Comparison of ENCODE assay signal across 9 cellular contexts in genomic region chr16:75218256-75219076, GRCh38. TPM values are rescaled to one million over a fixed set of nuclear protein-coding genes. Genes with fewer than 3 reads are reported as not detected.
DNase-seq lines count a peak whose midpoint lies in the region; ATAC-seq and TF ChIP-seq lines count a peak whose summit lies in the region.
"Had no signal": no experiment of that assay in that cellular context is flagged by ENCODE, and none has a peak within 500 bp of the region (broad histone marks: within the 10 kb centered on the region; RNA-seq: fewer than 3 reads in every experiment).

Gene CTRB1, plus strand, starts transcription at chr16:75218988. Its CDS starts 20 bp downstream, at chr16:75219008.

- no peak within 1 kb of the TSS for H3K23ac ChIP-seq in neuronal stem cell (ENCODE audit: low read depth, low read length, poor library complexity)

- H3K9me3 ChIP-seq in neuronal stem cell (replicated peaks in 1 of 2; ENCODE audit: control insufficient read depth in 2 of 2, insufficient read depth in 1 of 2, low read depth in 1 of 2, low read length in 2 of 2) = no peaks in the 10 kb centered on the region

- H4K8ac ChIP-seq in neuronal stem cell (ENCODE audit: low read depth, low read length) = no peak within 1 kb of the TSS

- H3K36me3 ChIP-seq in neuronal stem cell (replicated peaks in 1 of 2; ENCODE audit: control insufficient read depth in 2 of 2, insufficient read depth in 2 of 2, low read length in 2 of 2) = no peaks in the 10 kb centered on the region

- H3K9ac ChIP-seq in neuronal stem cell (ENCODE audit: low read depth, low read length, poor library complexity) = no peak within 1 kb of the TSS

- no peak within 1 kb of the TSS for H2BK5ac ChIP-seq in neuronal stem cell (ENCODE audit: low read length)

- no peaks in the 10 kb centered on the region for H3K9me3 Mint-ChIP-seq in activated CD4-positive, alpha-beta memory T cell treated with anti-CD3 and anti-CD28 coated beads for 36 hours

- ATAC-seq in GM21825 (IDR thresholded peaks at IDR 0.05; ENCODE audit: unreplicated experiment) = peak; percentile 45

- H3K36me3 Mint-ChIP-seq in activated CD4-positive, alpha-beta memory T cell treated with anti-CD3 and anti-CD28 coated beads for 36 hours = no peaks in the 10 kb centered on the region

- no peak within 1 kb of the TSS for H2AK5ac ChIP-seq in neuronal stem cell (ENCODE audit: low read depth, low read length)

- no peak within 1 kb of the TSS for H2BK120ac ChIP-seq in neuronal stem cell (ENCODE audit: low read depth, low read length)

- H3K27ac Mint-ChIP-seq in activated CD4-positive, alpha-beta memory T cell treated with anti-CD3 and anti-CD28 coated beads for 36 hours = peak within 1 kb of the TSS; percentile 75

- H3K27ac ChIP-seq in neuronal stem cell (replicated peaks; ENCODE audit: low read length) (no peak within 1 kb of the TSS), coronary artery (no peak within 1 kb of the TSS)
- H3K27ac ChIP-seq: 22Rv1 had no signal

- H3K79me1 ChIP-seq in neuronal stem cell (ENCODE audit: low read depth, low read length) = no peaks in the 10 kb centered on the region

- intact Hi-C loops in activated CD4-positive, alpha-beta memory T cell treated with anti-CD3 and anti-CD28 coated beads for 36 hours (cut with micrococcal nuclease) = loop anchor here (5.0 kb wide), 1 partner anchor 159 kb away; no protein-coding TSS in a partner anchor

- peaks cover 10% of the 10 kb centered on the region for H3K4me1 Mint-ChIP-seq in activated CD4-positive, alpha-beta memory T cell treated with anti-CD3 and anti-CD28 coated beads for 36 hours (ENCODE audit: low read depth)

- no peak within 1 kb of the TSS for H3K4ac ChIP-seq in neuronal stem cell (ENCODE audit: low read length)

- peak within 1 kb of the TSS; percentile 14 for H3K14ac ChIP-seq in neuronal stem cell (ENCODE audit: low read length)

- H2BK15ac ChIP-seq in neuronal stem cell (ENCODE audit: low read length) = no peak within 1 kb of the TSS

- H3K4me3 ChIP-seq in neuronal stem cell (ENCODE audit: low read length in 2 of 2) (no peak within 1 kb of the TSS), coronary artery (no peak within 1 kb of the TSS)

- no peak within 1 kb of the TSS for H2BK12ac ChIP-seq in neuronal stem cell (ENCODE audit: low read length)

- H3K4me1 ChIP-seq in neuronal stem cell (ENCODE audit: control insufficient read depth in 2 of 2, insufficient read depth in 1 of 2, low read depth in 1 of 2, low read length in 2 of 2) = peaks cover 0 to 1% of the 10 kb centered on the region in 2 donors

- no peaks in the 10 kb centered on the region for H3K27me3 ChIP-seq in neuronal stem cell (ENCODE audit: control insufficient read depth in 3 of 3, insufficient read depth in 3 of 3, low read depth in 1 of 3, low read length in 3 of 3)

- DNase-seq in DMS53 (lab: John Stamatoyannopoulos, UW) (peak; percentile 10), DMS53 treated with DMSO at 0.1 percent for 48 hours (lab: John Stamatoyannopoulos, UW; ENCODE audit: unreplicated experiment) (no peak), neuronal stem cell (ENCODE audit: low spot score) (no peak), coronary artery (ENCODE audit: low spot score) (no peak), GM03348 (ENCODE audit: low spot score) (no peak), NCI-H82 (lab: John Stamatoyannopoulos, UW) (no peak)
- DNase-seq in activated CD4-positive, alpha-beta memory T cell treated with anti-CD3 and anti-CD28 coated beads for 36 hours = peak; percentile 37

- CTCF ChIA-PET in activated CD4-positive, alpha-beta memory T cell treated with anti-CD3 and anti-CD28 coated beads for 36 hours (lab: Charles Lee) = interaction anchor here (2.3 to 6.9 kb wide), 2 partner anchors 15 to 19 kb away, joined by 6 to 32 read pairs; no protein-coding TSS in a partner anchor

- POLR2A ChIA-PET in activated CD4-positive, alpha-beta memory T cell treated with anti-CD3 and anti-CD28 coated beads for 36 hours (lab: Charles Lee) = no interaction called here

- H3K18ac ChIP-seq in neuronal stem cell (ENCODE audit: low read length) = no peak within 1 kb of the TSS

- H4K91ac ChIP-seq in neuronal stem cell (ENCODE audit: low read depth, low read length, poor library complexity) = no peak within 1 kb of the TSS

- WGBS in neuronal stem cell (ENCODE audit: extremely low coverage in 2 of 2, insufficient read length in 2 of 2, insufficient replicate concordance in 1 of 2), 2 donors = no CpG with 5 or more reads among the region's 19 CpGs

- peak within 1 kb of the TSS; percentile 61 for H3K4me3 Mint-ChIP-seq in activated CD4-positive, alpha-beta memory T cell treated with anti-CD3 and anti-CD28 coated beads for 36 hours

- H2AFZ ChIP-seq in neuronal stem cell (ENCODE audit: low read length) = peak within 1 kb of the TSS; percentile 45

- no peaks in the 10 kb centered on the region for H3K27me3 Mint-ChIP-seq in activated CD4-positive, alpha-beta memory T cell treated with anti-CD3 and anti-CD28 coated beads for 36 hours

- no peak within 1 kb of the TSS for H3K4me2 ChIP-seq in neuronal stem cell (ENCODE audit: insufficient read depth, low read length, poor library complexity, severe bottlenecking)

- TF ChIP-seq CTCF in coronary artery (IDR thresholded peaks at IDR 0.05) = no peak

RNA-seq across cellular contexts. Expression of gene CTRB1, which starts in this region (rescaled TPM):
- total RNA-seq in activated CD4-positive, alpha-beta memory T cell treated with anti-CD3 and anti-CD28 coated beads for 36 hours = not detected
- 0.06 TPM for polyA plus RNA-seq in neuronal stem cell (2013, experiment 1 of 2)
- 0.06 TPM for polyA plus RNA-seq in neuronal stem cell (2013, experiment 2 of 2)

Comparison
In these comparisons a context has a peak if more than half of its experiments do, and no peak if none do; other contexts are left out.
1. Peak in DNase-seq in activated CD4-positive, alpha-beta memory T cell treated with anti-CD3 and anti-CD28 coated beads for 36 hours; RNA of the gene not detected or under 1 TPM.